Comparison of ENCODE assay signal across 8 cellular contexts in the genomic region with DNA sequence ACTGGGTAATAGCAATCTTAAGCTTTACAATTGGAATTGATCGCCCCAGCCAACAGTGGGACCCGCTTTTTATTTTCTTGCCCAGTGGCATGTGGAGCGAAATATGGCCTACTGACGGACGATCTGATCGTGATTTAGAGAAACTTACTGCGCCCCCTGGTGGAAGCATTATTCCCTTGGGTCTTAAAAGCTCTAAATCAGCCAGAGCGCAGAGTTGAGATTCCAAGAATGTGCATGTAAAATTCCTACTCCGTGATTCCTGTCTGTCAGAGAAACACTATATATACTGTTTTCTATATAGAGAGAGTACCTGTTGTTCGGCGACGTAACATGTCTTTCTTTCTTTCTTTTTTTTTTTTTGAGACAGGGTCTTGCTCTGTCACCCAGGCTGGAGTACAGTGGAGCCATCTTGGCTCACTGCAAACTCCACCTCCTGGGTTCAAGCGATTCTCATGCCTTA. TPM values are rescaled to one million over a fixed set of nuclear protein-coding genes. Genes with fewer than 3 reads are reported as not detected.
DNase-seq lines count a peak whose midpoint lies in the region; ATAC-seq, FAIRE-seq and TF ChIP-seq lines count a peak whose summit lies in the region.

No MANE protein-coding gene starts in this region.

- H3K9me3 ChIP-seq in WERI-Rb-1 (ENCODE audit: severe bottlenecking) (no peaks in the 10 kb centered on the region), kidney (ENCODE audit: control insufficient read depth in 1 of 2, low read length in 2 of 2) (no peaks in the 10 kb centered on the region)

- in situ Hi-C loops in GM13977 (cut with MboI; ENCODE audit: low pct_unique_long_range_greater_than_20kb, low sequenced_read_pairs, unreplicated experiment): no loop called here

- peak; percentile 90 for TF ChIP-seq CTCF in 22Rv1 (IDR thresholded peaks at IDR 0.05)
- peak; percentile 77 for TF ChIP-seq CTCF in GM13977 (IDR thresholded peaks at IDR 0.05; ENCODE audit: extremely low read depth, insufficient read depth, missing control alignments)
- peak; percentile 68 for TF ChIP-seq CTCF in WERI-Rb-1 (IDR thresholded peaks at IDR 0.05; ENCODE audit: low read depth, low read length)
- TF ChIP-seq CTCF in bronchial epithelial cell (IDR thresholded peaks at IDR 0.05; ENCODE audit: insufficient read depth, low read length, severe bottlenecking): peak; percentile 73
- peak; percentile 86 for TF ChIP-seq CTCF in kidney (IDR thresholded peaks at IDR 0.05; ENCODE audit: borderline replicate concordance, extremely low read depth, insufficient read depth)

- intact Hi-C loops in kidney (cut with DNase I): loop anchor here (5.0 kb wide), 1 partner anchor 53 kb away; no protein-coding TSS in a partner anchor

- DNase-seq in GM13977 (ENCODE audit: low spot score): peak; percentile 77
- DNase-seq in NCI-H2196 treated with DMSO at 0.1 percent for 48 hours (lab: John Stamatoyannopoulos, UW; ENCODE audit: unreplicated experiment): peak; percentile 57
- peak; percentile 88 for DNase-seq in WERI-Rb-1
- DNase-seq in bronchial epithelial cell (ENCODE audit: low read depth): peak; percentile 77
- peak; percentile 62 for DNase-seq in kidney
- peak; percentile 78 to 95 (median 86) for DNase-seq in stimulated activated CD4-positive, alpha-beta T cell treated with anti-CD3 and anti-CD28 coated beads, Interleukin-1b, Interleukin-23, amount 100 ng/mL, for 24 hours (ENCODE audit: low read depth in 4 of 4, low spot score in 1 of 4)

- no peak for ATAC-seq in GM21360 (IDR thresholded peaks at IDR 0.05; ENCODE audit: unreplicated experiment)

- H3K9ac ChIP-seq in kidney (ENCODE audit: low read length in 2 of 2): peak overlapping the region in 1 of 2 donors; percentile 13

- no peak for FAIRE-seq in bronchial epithelial cell (lab: Jason Lieb, UNC)
- no peak for FAIRE-seq in kidney (lab: Jason Lieb, UNC)

- H3K4me3 ChIP-seq in WERI-Rb-1 (ENCODE audit: low read depth, low read length) (peak overlapping the region; percentile 27), bronchial epithelial cell (ENCODE audit: low read depth, low read length) (no peak overlapping the region), kidney (ENCODE audit: low read length in 2 of 2) (peak overlapping the region in 1 of 2 donors; percentile 9)

- peaks cover 4 to 5% of the 10 kb centered on the region in 2 donors for H3K4me1 ChIP-seq in kidney (ENCODE audit: control insufficient read depth in 1 of 2, insufficient read depth in 1 of 2, low read depth in 1 of 2, low read length in 2 of 2)

- H3K27me3 ChIP-seq in WERI-Rb-1 (ENCODE audit: insufficient read depth, low read depth, severe bottlenecking): no peaks in the 10 kb centered on the region
- no peaks in the 10 kb centered on the region for H3K27me3 ChIP-seq in bronchial epithelial cell (ENCODE audit: control insufficient read depth, insufficient read depth, low read length)

- no peaks in the 10 kb centered on the region for H3K36me3 ChIP-seq in WERI-Rb-1
- H3K36me3 ChIP-seq in bronchial epithelial cell (ENCODE audit: control insufficient read depth, insufficient read depth, low read length): no peaks in the 10 kb centered on the region
- no peaks in the 10 kb centered on the region for H3K36me3 ChIP-seq in kidney (ENCODE audit: control insufficient read depth in 1 of 2, insufficient read depth in 2 of 2, low read length in 2 of 2)

- peak overlapping the region; percentile 72 for H3K27ac ChIP-seq in 22Rv1
- H3K27ac ChIP-seq in WERI-Rb-1: peak overlapping the region; percentile 32; the same call in 1 of the 2 replicates
- H3K27ac ChIP-seq in kidney (ENCODE audit: low read depth in 2 of 2, low read length in 2 of 2): no peak overlapping the region

RNA-seq across cellular contexts. Expression of a gene that starts 3.7 kb away (rescaled TPM):
- 16.8 and 18.2 TPM in 2 replicates for total RNA-seq in bronchial epithelial cell
- 58.5 TPM for total RNA-seq in kidney
- 25.9 TPM for polyA plus RNA-seq in kidney (ENCODE audit: insufficient read depth, low read depth, low replicate concordance)

RNA-seq across cellular contexts. Expression of a gene that starts 15.3 kb away (rescaled TPM):
- total RNA-seq in bronchial epithelial cell (1.9 and 2.4 TPM in 2 replicates), kidney (13.7 TPM)
- 19.4 TPM for polyA plus RNA-seq in kidney (ENCODE audit: insufficient read depth, low read depth, low replicate concordance)

RNA-seq across cellular contexts. Expression of a gene that starts 24.6 kb away (rescaled TPM):
- total RNA-seq in bronchial epithelial cell: 0.26 TPM in 2 replicates
- 0.19 TPM for total RNA-seq in kidney
- polyA plus RNA-seq in kidney (ENCODE audit: insufficient read depth, low read depth, low replicate concordance): 0.95 TPM

RNA-seq across cellular contexts. Expression of a gene that starts 52.5 kb away (rescaled TPM):
- total RNA-seq in bronchial epithelial cell: 0.26 and 0.77 TPM in 2 replicates
- 14.7 TPM for total RNA-seq in kidney
- 4.1 TPM for polyA plus RNA-seq in kidney (ENCODE audit: insufficient read depth, low read depth, low replicate concordance)

RNA-seq across cellular contexts. Expression of a gene that starts 56.5 kb away (rescaled TPM):
- 21.9 and 66.6 TPM in 2 replicates for total RNA-seq in bronchial epithelial cell
- total RNA-seq in kidney: 41.3 TPM
- polyA plus RNA-seq in kidney (ENCODE audit: insufficient read depth, low read depth, low replicate concordance): 9.4 TPM

Comparison
In these comparisons a context has a peak if more than half of its experiments do, and no peak if none do; other contexts are left out.
1. H3K27ac ChIP-seq: peak in 22Rv1 (single experiment) and WERI-Rb-1 (single experiment); none in kidney (0 of 2).
2. Peak in every context shown above with its lines, with median percentiles within 50 percentile points of each other: CTCF ChIP-seq and DNase-seq.